9 cellular contexts compared by ENCODE assay signal in the genomic region with DNA sequence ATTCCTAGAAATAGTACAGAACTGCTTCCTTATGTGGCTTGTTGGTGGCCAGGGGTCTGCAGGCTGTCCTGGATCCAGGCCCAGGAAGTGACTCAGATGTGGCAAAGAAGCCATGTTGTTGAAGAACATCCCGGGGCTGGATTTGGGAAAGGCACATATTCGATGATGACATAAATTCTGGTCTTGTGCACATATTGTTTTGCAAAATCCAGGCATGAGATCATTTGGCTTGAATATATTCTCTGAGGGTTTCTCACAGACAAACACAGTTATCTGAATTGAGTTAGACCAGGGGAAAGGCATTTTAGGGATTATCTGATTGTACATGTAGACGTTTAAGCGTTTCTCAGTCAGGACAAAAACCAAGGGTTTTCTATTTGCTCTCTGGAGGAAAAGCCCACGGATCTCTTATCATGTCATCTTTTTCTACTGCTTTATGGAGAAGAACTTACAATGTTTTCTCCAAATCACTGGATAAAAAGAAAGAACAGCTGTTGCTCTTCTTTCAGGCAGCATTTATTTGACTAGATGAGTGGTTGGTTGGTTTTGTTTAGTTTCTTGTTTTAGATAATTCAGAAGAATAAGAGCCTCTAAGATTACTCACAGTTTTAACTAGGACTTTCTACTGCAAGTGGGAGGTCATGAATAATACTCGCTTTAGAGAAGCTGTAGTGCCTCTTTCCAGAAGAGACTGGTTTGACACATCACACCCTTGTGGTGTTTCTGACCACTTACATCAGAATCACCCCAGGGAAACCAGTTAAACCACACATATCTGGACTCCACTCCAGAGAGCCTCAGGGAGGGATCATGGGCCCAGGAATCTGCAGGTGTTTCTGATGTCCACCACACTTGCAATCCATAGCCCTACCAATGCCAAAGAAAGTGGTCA. TPM values are rescaled to one million over a fixed set of nuclear protein-coding genes. Genes with fewer than 3 reads are reported as not detected.
DNase-seq lines count a peak whose midpoint lies in the region; ATAC-seq, FAIRE-seq and TF ChIP-seq lines count a peak whose summit lies in the region.
"Had no signal": no experiment of that assay in that cellular context is flagged by ENCODE, and none has a peak within 500 bp of the region (broad histone marks: within the 10 kb centered on the region; RNA-seq: fewer than 3 reads in every experiment).

No MANE protein-coding gene starts in this region.

- TF ChIP-seq EP300 in HepG2 (IDR thresholded peaks at IDR 0.05; ENCODE audit: low read depth in 2 of 2, low read length in 2 of 2) (no peak), HepG2 (CRISPR knock-in tag; IDR thresholded peaks at IDR 0.05; ENCODE audit: borderline replicate concordance) (no peak)

- no peaks in the 10 kb centered on the region for H3K9me3 ChIP-seq in HepG2 (ENCODE audit: low read length)
- no peaks in the 10 kb centered on the region for H3K9me3 ChIP-seq in right lobe of liver

- H3K4me2 ChIP-seq in HepG2 (ENCODE audit: low read depth, low read length), result no peak overlapping the region

- peaks cover 11% of the 10 kb centered on the region for H3K27me3 Mint-ChIP-seq in activated T-helper 17 cell treated with anti-CD3 and anti-CD28 coated beads, Interleukin-2, amount 50 U/mL, for 72 hours

- no peaks in the 10 kb centered on the region for H4K20me1 ChIP-seq in HepG2 (ENCODE audit: insufficient read depth, low read length)

- CTCF ChIA-PET in HepG2 (lab: Yijun Ruan, JAX; ENCODE audit: low intra/inter-chr PET ratio, low total read pairs), result no interaction called here

- H3K4me3 ChIP-seq in HepG2 (replicated peaks in 1 of 3; ENCODE audit: insufficient read depth in 1 of 3, low read depth in 2 of 3, low read length in 3 of 3) (no peak overlapping the region), right lobe of liver (no peak overlapping the region), kidney epithelial cell (ENCODE audit: low read depth, low read length) (no peak overlapping the region)

- no peak for DNase-seq in HepG2 (ENCODE audit: low spot score)
- DNase-seq in right lobe of liver, result no peak
- DNase-seq in kidney epithelial cell (ENCODE audit: low read depth), result peak; percentile 67
- DNase-seq in G401 (ENCODE audit: low spot score), result no peak
- no peak for DNase-seq in NCI-H524 (lab: John Stamatoyannopoulos, UW)
- no peak for DNase-seq in NCI-H526 treated with DMSO at 0.1 percent for 48 hours (lab: John Stamatoyannopoulos, UW)

- in situ Hi-C loops in HepG2 (cut with HindIII; ENCODE audit: extremely low pct_ligation_motif_present, low pct_unique_long_range_greater_than_20kb), result no loop called here
- in situ Hi-C loops in G401 (cut with HindIII; ENCODE audit: low sequenced_read_pairs), result no loop called here

- 33% methylated on average over 6 of the region's 6 CpGs for WGBS in HepG2 (ENCODE audit: low lambda C conversion rate)
- 61% methylated on average over 6 of the region's 6 CpGs for WGBS in right lobe of liver (ENCODE audit: insufficient coverage, low coverage, low lambda C conversion rate, missing lambda C conversion rate)

- H3K27ac ChIP-seq in HepG2 (ENCODE audit: extremely low read length, insufficient read depth, low read length), result no peak overlapping the region
- H3K27ac ChIP-seq in right lobe of liver, result no peak overlapping the region
- H3K27ac ChIP-seq: VCaP had no signal

- H3K4me3 Mint-ChIP-seq in activated T-helper 17 cell treated with anti-CD3 and anti-CD28 coated beads, Interleukin-2, amount 50 U/mL, for 72 hours, result no peak overlapping the region

- H3K4me1 Mint-ChIP-seq in activated T-helper 17 cell treated with anti-CD3 and anti-CD28 coated beads, Interleukin-2, amount 50 U/mL, for 72 hours, result no peaks in the 10 kb centered on the region

- intact Hi-C loops in HepG2 (cut with micrococcal nuclease; ENCODE audit: unreplicated experiment), result no loop called here
- intact Hi-C loops in right lobe of liver (cut with DNase I), result no loop called here

- POLR2A ChIA-PET in HepG2 (lab: Yijun Ruan, JAX), result no interaction called here

- no TSS peak for BruUV-seq in HepG2 (replicated peaks; lab: Mats Ljungman, UMichigan)

- no peak for TF ChIP-seq POLR2A in HepG2 (IDR thresholded peaks at IDR 0.05; ENCODE audit: insufficient read depth in 1 of 2, low read depth in 2 of 2, low read length in 2 of 2)
- no peak for TF ChIP-seq POLR2A in right lobe of liver (IDR thresholded peaks at IDR 0.05)

- TF ChIP-seq RAD21 in HepG2 (CRISPR knock-in tag; IDR thresholded peaks at IDR 0.05), result no peak

- peak; percentile 78 for ATAC-seq in HepG2
- no peak for ATAC-seq in right lobe of liver
- peak; percentile 63 for ATAC-seq in activated T-helper 17 cell treated with anti-CD3 and anti-CD28 coated beads, Interleukin-2, amount 50 U/mL, for 72 hours (replicated peaks)
- ATAC-seq in GM21360 (IDR thresholded peaks at IDR 0.05; ENCODE audit: unreplicated experiment), result no peak

- H3K27ac Mint-ChIP-seq in activated T-helper 17 cell treated with anti-CD3 and anti-CD28 coated beads, Interleukin-2, amount 50 U/mL, for 72 hours, result no peak overlapping the region

- H3K27me3 ChIP-seq in HepG2 (ENCODE audit: control insufficient read depth in 1 of 2, insufficient read depth in 2 of 2, low read length in 2 of 2) (no peaks in the 10 kb centered on the region), right lobe of liver (no peaks in the 10 kb centered on the region), kidney epithelial cell (ENCODE audit: control insufficient read depth, insufficient read depth, low read length) (no peaks in the 10 kb centered on the region)

- no peaks in the 10 kb centered on the region for H3K79me2 ChIP-seq in HepG2 (ENCODE audit: insufficient read depth, low read length)

- no peaks in the 10 kb centered on the region for H3K36me3 Mint-ChIP-seq in activated T-helper 17 cell treated with anti-CD3 and anti-CD28 coated beads, Interleukin-2, amount 50 U/mL, for 72 hours (ENCODE audit: low read depth)

- peak; percentile 18; the same call in 1 of the 2 replicates for TF ChIP-seq CTCF in HepG2 (CRISPR knock-in tag; IDR thresholded peaks at IDR 0.05)
- TF ChIP-seq CTCF in right lobe of liver (IDR thresholded peaks at IDR 0.05), result no peak
- no peak for TF ChIP-seq CTCF in kidney epithelial cell (IDR thresholded peaks at IDR 0.05; ENCODE audit: insufficient read depth, low read length, poor library complexity, severe bottlenecking)

- H2AFZ ChIP-seq in HepG2 (ENCODE audit: low read length), result no peak overlapping the region

- peaks cover 3% of the 10 kb centered on the region for H3K9me3 Mint-ChIP-seq in activated T-helper 17 cell treated with anti-CD3 and anti-CD28 coated beads, Interleukin-2, amount 50 U/mL, for 72 hours

- H3K4me1 ChIP-seq in HepG2 (ENCODE audit: insufficient read depth, low read length) (peaks cover 38% of the 10 kb centered on the region), right lobe of liver (no peaks in the 10 kb centered on the region)

- no peak overlapping the region for H3K9ac ChIP-seq in HepG2 (ENCODE audit: insufficient read depth, low read depth, low read length)

- no peaks in the 10 kb centered on the region for H3K36me3 ChIP-seq in HepG2 (replicated peaks in 1 of 2; ENCODE audit: control insufficient read depth in 1 of 2, insufficient read depth in 2 of 2, low read length in 2 of 2)
- H3K36me3 ChIP-seq in right lobe of liver, result no peaks in the 10 kb centered on the region
- no peaks in the 10 kb centered on the region for H3K36me3 ChIP-seq in kidney epithelial cell (ENCODE audit: control insufficient read depth, insufficient read depth, low read length)

- FAIRE-seq in HepG2 (lab: Jason Lieb, UNC), result peak; percentile 23

TF ChIP-seq in HepG2, 621 proteins besides CTCF, POLR2A, EP300 and RAD21 (continues in another document):
- TF ChIP-seq TBP (CRISPR knock-in tag; IDR thresholded peaks at IDR 0.05) (no peak), STAG1 (CRISPR knock-in tag; IDR thresholded peaks at IDR 0.05) (0 out of 2 replicates have a peak, but pooled peaks have one; percentile 13)
- TF ChIP-seq, protein P1, sequence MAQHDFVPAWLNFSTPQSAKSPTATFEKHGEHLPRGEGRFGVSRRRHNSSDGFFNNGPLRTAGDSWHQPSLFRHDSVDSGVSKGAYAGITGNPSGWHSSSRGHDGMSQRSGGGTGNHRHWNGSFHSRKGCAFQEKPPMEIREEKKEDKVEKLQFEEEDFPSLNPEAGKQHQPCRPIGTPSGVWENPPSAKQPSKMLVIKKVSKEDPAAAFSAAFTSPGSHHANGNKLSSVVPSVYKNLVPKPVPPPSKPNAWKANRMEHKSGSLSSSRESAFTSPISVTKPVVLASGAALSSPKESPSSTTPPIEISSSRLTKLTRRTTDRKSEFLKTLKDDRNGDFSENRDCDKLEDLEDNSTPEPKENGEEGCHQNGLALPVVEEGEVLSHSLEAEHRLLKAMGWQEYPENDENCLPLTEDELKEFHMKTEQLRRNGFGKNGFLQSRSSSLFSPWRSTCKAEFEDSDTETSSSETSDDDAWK (CRISPR knock-in tag; IDR thresholded peaks at IDR 0.05), result no peak

RNA-seq across cellular contexts. Expression of a gene that starts 29.5 kb away (rescaled TPM):
- 20.0 TPM in 2 replicates for total RNA-seq in HepG2 (2016; rRNA removed; fragmentation: Illumina TruSeq; extraction: Trizol)
- 9.3 and 10.4 TPM in 2 replicates for total RNA-seq in HepG2 (2016; cell fraction: cytosol; rRNA removed; fragmentation: Illumina TruSeq; extraction: Trizol; ENCODE audit: low read depth)
- 18.6 and 20.5 TPM in 2 replicates for total RNA-seq in HepG2 (2016; cell fraction: insoluble cytoplasmic fraction; rRNA removed; fragmentation: Illumina TruSeq; extraction: Trizol)
- total RNA-seq in HepG2 (2016; cell fraction: membrane; rRNA removed; fragmentation: Illumina TruSeq; extraction: Trizol), result 15.5 and 16.5 TPM in 2 replicates
- total RNA-seq in HepG2 (2016; cell fraction: nucleus; rRNA removed; fragmentation: Illumina TruSeq; extraction: Trizol), result 29.5 and 30.3 TPM in 2 replicates
- 6.0 and 6.3 TPM in 2 replicates for polyA plus RNA-seq in HepG2 (2011; rRNA removed)
- 4.6 and 6.5 TPM in 2 replicates for polyA plus RNA-seq in HepG2 (2011; cell fraction: cytosol; rRNA removed)
- polyA plus RNA-seq in HepG2 (2011; cell fraction: nucleus; rRNA removed), result 8.6 and 9.9 TPM in 2 replicates
- polyA plus RNA-seq in HepG2 (2012), result 9.2 and 12.5 TPM in 2 replicates
- 1.4 and 1.7 TPM in 2 replicates for polyA plus RNA-seq in HepG2 (2016; cell fraction: cytosol; fragmentation: Illumina TruSeq; extraction: Trizol; ENCODE audit: low read depth)
- polyA plus RNA-seq in HepG2 (2016; cell fraction: insoluble cytoplasmic fraction; fragmentation: Illumina TruSeq; extraction: Trizol; ENCODE audit: low read depth), result 12.6 and 13.6 TPM in 2 replicates
- 5.8 and 5.9 TPM in 2 replicates for polyA plus RNA-seq in HepG2 (2016; cell fraction: membrane; fragmentation: Illumina TruSeq; extraction: Trizol; ENCODE audit: low read depth)
- polyA plus RNA-seq in HepG2 (2016; cell fraction: nucleus; fragmentation: Illumina TruSeq; extraction: Trizol; ENCODE audit: insufficient read depth, low read depth), result 26.4 and 29.4 TPM in 2 replicates
- polyA minus RNA-seq in HepG2 (2011; rRNA and poly(A)+ RNA removed; ENCODE audit: low replicate concordance), result 9.6 and 24.5 TPM in 2 replicates
- polyA minus RNA-seq in HepG2 (2011; cell fraction: cytosol; rRNA and poly(A)+ RNA removed), result 13.1 and 14.4 TPM in 2 replicates
- 23.7 and 26.4 TPM in 2 replicates for polyA minus RNA-seq in HepG2 (2011; cell fraction: nucleus; rRNA and poly(A)+ RNA removed)
- 10 to 100 TPM in 1 of 6 experiments, 1 to 10 TPM in 5; 2.6 to 11.8 (median 4.3) TPM for total RNA-seq in right lobe of liver
- under 1 TPM; 0.05 to 0.95 TPM for total RNA-seq in activated T-helper 17 cell treated with anti-CD3 and anti-CD28 coated beads, Interleukin-2, amount 50 U/mL, for 72 hours
- 33.1 and 39.0 TPM in 2 replicates for total RNA-seq in kidney epithelial cell
- 2.6 and 7.5 TPM in 2 replicates for total RNA-seq in G401 (2014; rRNA removed; shearing (Covaris generic))

Comparison
In these comparisons a context has a peak if more than half of its experiments do, and no peak if none do; other contexts are left out.
1. ATAC-seq: peak in HepG2 (single experiment) and activated T-helper 17 cell treated with anti-CD3 and anti-CD28 coated beads, Interleukin-2, amount 50 U/mL, for 72 hours (single experiment); none in right lobe of liver (0 of 4) and GM21360 (single experiment).